Comparison of ENCODE assay signal across 1 cellular context in the genomic region with DNA sequence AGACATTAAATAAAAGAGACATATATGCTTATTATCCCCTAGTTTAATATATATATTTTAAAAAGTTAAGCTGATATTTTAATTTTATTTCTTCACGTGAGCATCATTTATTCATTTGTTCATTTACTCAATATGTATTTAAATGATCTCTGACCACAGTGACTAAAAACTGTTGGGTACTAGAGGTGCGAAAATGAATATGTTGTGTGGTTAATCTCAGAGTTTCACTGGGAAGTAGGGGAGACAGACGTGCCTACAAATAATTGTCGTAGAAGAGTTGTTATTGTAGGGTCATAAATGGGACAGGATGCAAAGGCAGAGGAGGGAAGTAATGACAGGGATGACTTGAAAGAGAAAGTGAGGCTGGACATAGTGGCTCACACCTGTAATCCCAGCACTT.
A peak's percentile ranks its signal among the peaks of the same experiment; 100 is the strongest.
TF ChIP-seq lines count a peak whose summit lies in the region.

No MANE protein-coding gene starts in this region.

TF ChIP-seq in GM12878, 131 proteins besides CTCF, POLR2A, EP300 and RAD21 (continued from another document and continues in another):
- TF ChIP-seq ZNF592 (IDR thresholded peaks at IDR 0.05) = no peak
- TF ChIP-seq ASH2L (IDR thresholded peaks at IDR 0.05; ENCODE audit: borderline replicate concordance, low read depth) = no peak
- no peak for TF ChIP-seq CBX5 (IDR thresholded peaks at IDR 0.05; ENCODE audit: low read depth)
- no peak for TF ChIP-seq KLF5 (IDR thresholded peaks at IDR 0.05; ENCODE audit: partially characterized antibody)
- no peak for TF ChIP-seq YY1 (IDR thresholded peaks at IDR 0.05; ENCODE audit: low read depth, low read length)
- TF ChIP-seq RFX5 (IDR thresholded peaks at IDR 0.05; ENCODE audit: low read depth, low read length) = no peak
- TF ChIP-seq ETV6 (conservative IDR thresholded peaks at IDR 0.05 in 1 of 2, IDR thresholded peaks at IDR 0.05 in 1 of 2; ENCODE audit: borderline replicate concordance in 1 of 2, low read depth in 1 of 2) = no peak
- TF ChIP-seq NFYA (IDR thresholded peaks at IDR 0.05; ENCODE audit: borderline replicate concordance, low read depth, low read length) = no peak
- TF ChIP-seq CUX1 (IDR thresholded peaks at IDR 0.05; ENCODE audit: insufficient replicate concordance, low read depth, low read length) = no peak
- TF ChIP-seq CBX3 (IDR thresholded peaks at IDR 0.05; ENCODE audit: borderline replicate concordance, low read depth) = no peak
- TF ChIP-seq ZNF207 (IDR thresholded peaks at IDR 0.05; ENCODE audit: borderline replicate concordance) = no peak
- 0 out of 2 replicates have a peak, but pooled peaks have one; percentile 61 for TF ChIP-seq RCOR1 (conservative IDR thresholded peaks at IDR 0.05; ENCODE audit: low read depth, low read length)
- no peak for TF ChIP-seq ZBTB40 (IDR thresholded peaks at IDR 0.05; ENCODE audit: borderline replicate concordance)
- TF ChIP-seq MYB (IDR thresholded peaks at IDR 0.05; ENCODE audit: borderline replicate concordance, low read depth, low read length) = no peak
- TF ChIP-seq ZNF274 (IDR thresholded peaks at IDR 0.05; ENCODE audit: insufficient read depth, insufficient read length) = no peak
- TF ChIP-seq, protein P1, sequence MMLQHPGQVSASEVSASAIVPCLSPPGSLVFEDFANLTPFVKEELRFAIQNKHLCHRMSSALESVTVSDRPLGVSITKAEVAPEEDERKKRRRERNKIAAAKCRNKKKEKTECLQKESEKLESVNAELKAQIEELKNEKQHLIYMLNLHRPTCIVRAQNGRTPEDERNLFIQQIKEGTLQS (IDR thresholded peaks at IDR 0.05; ENCODE audit: borderline replicate concordance, extremely low read depth, low read depth, low read length) = no peak
- no peak for TF ChIP-seq HDAC2 (IDR thresholded peaks at IDR 0.05)
- peak; percentile 60 to 69; a peak in 3 of 4 replicates for TF ChIP-seq IKZF2 (IDR thresholded peaks at IDR 0.05)
- no peak for TF ChIP-seq PAX8 (IDR thresholded peaks at IDR 0.05)
- no peak for TF ChIP-seq WRNIP1 (IDR thresholded peaks at IDR 0.05; ENCODE audit: borderline replicate concordance, low read depth, low read length)
- TF ChIP-seq POLR2AphosphoS5 (IDR thresholded peaks at IDR 0.05; ENCODE audit: low read length) = no peak
- no peak for TF ChIP-seq DPF2 (IDR thresholded peaks at IDR 0.05)
- TF ChIP-seq TARDBP (IDR thresholded peaks at IDR 0.05; ENCODE audit: borderline replicate concordance) = no peak
- TF ChIP-seq FOS (IDR thresholded peaks at IDR 0.05; ENCODE audit: borderline replicate concordance, extremely low read depth, insufficient read length) = no peak
- TF ChIP-seq SIN3A (IDR thresholded peaks at IDR 0.05; ENCODE audit: low read depth, low read length) = no peak
- no peak for TF ChIP-seq RELA (IDR thresholded peaks at IDR 0.05; ENCODE audit: borderline replicate concordance, partially characterized antibody)
- TF ChIP-seq, protein P2, sequence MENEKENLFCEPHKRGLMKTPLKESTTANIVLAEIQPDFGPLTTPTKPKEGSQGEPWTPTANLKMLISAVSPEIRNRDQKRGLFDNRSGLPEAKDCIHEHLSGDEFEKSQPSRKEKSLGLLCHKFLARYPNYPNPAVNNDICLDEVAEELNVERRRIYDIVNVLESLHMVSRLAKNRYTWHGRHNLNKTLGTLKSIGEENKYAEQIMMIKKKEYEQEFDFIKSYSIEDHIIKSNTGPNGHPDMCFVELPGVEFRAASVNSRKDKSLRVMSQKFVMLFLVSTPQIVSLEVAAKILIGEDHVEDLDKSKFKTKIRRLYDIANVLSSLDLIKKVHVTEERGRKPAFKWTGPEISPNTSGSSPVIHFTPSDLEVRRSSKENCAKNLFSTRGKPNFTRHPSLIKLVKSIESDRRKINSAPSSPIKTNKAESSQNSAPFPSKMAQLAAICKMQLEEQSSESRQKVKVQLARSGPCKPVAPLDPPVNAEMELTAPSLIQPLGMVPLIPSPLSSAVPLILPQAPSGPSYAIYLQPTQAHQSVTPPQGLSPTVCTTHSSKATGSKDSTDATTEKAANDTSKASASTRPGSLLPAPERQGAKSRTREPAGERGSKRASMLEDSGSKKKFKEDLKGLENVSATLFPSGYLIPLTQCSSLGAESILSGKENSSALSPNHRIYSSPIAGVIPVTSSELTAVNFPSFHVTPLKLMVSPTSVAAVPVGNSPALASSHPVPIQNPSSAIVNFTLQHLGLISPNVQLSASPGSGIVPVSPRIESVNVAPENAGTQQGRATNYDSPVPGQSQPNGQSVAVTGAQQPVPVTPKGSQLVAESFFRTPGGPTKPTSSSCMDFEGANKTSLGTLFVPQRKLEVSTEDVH (IDR thresholded peaks at IDR 0.05; ENCODE audit: low read depth, partially characterized antibody) = no peak
- TF ChIP-seq CHD1 (IDR thresholded peaks at IDR 0.05; ENCODE audit: low read depth, low read length) = no peak
- TF ChIP-seq ELK1 (IDR thresholded peaks at IDR 0.05; ENCODE audit: low read depth, low read length) = no peak
- no peak for TF ChIP-seq TAF1 (IDR thresholded peaks at IDR 0.05; ENCODE audit: borderline replicate concordance, low read depth, low read length)
- TF ChIP-seq MTA3 (IDR thresholded peaks at IDR 0.05; ENCODE audit: borderline replicate concordance, low read length) = peak; percentile 59; the same call in 1 of the 2 replicates
- no peak for TF ChIP-seq JUND (IDR thresholded peaks at IDR 0.05; ENCODE audit: low read depth, low read length)
- no peak for TF ChIP-seq CBFB (IDR thresholded peaks at IDR 0.05; ENCODE audit: low read depth)
- TF ChIP-seq MTA2 (IDR thresholded peaks at IDR 0.05; ENCODE audit: low read depth) = 0 out of 2 replicates have a peak, but pooled peaks have one; percentile 37
- TF ChIP-seq ATF7 (IDR thresholded peaks at IDR 0.05; ENCODE audit: low read depth) = no peak
- no peak for TF ChIP-seq ZNF384 (IDR thresholded peaks at IDR 0.05; ENCODE audit: borderline replicate concordance, low read depth, low read length)
- TF ChIP-seq SPI1 (IDR thresholded peaks at IDR 0.05; ENCODE audit: borderline replicate concordance, insufficient read depth, low read depth, low read length) = no peak
- peak; percentile 63 to 78 for TF ChIP-seq BHLHE40 (IDR thresholded peaks at IDR 0.05; ENCODE audit: borderline replicate concordance in 1 of 2, low read depth in 2 of 2, low read length in 1 of 2)
- TF ChIP-seq BMI1 (IDR thresholded peaks at IDR 0.05; ENCODE audit: borderline replicate concordance) = no peak
- TF ChIP-seq, protein P3, sequence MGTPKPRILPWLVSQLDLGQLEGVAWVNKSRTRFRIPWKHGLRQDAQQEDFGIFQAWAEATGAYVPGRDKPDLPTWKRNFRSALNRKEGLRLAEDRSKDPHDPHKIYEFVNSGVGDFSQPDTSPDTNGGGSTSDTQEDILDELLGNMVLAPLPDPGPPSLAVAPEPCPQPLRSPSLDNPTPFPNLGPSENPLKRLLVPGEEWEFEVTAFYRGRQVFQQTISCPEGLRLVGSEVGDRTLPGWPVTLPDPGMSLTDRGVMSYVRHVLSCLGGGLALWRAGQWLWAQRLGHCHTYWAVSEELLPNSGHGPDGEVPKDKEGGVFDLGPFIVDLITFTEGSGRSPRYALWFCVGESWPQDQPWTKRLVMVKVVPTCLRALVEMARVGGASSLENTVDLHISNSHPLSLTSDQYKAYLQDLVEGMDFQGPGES (IDR thresholded peaks at IDR 0.05) = no peak
